ENCODE assay signal across 13 cellular contexts in genomic region chr12:113127791-113128199, GRCh38. TPM values are rescaled to one million over a fixed set of nuclear protein-coding genes. Genes with fewer than 3 reads are reported as not detected.
"Had no signal": no experiment of that assay in that cellular context is flagged by ENCODE, and none has a peak within 500 bp of the region (broad histone marks: within the 10 kb centered on the region; RNA-seq: fewer than 3 reads in every experiment).

No MANE protein-coding gene starts in this region.

- H3K4me3 ChIP-seq: cardiac muscle cell, esophagus squamous epithelium, neural progenitor cell, skin epidermis had no signal

- DNase-seq: activated CD4-positive, alpha-beta T cell treated with anti-CD3 and anti-CD28 coated beads, Interleukin-2, amount 50 U/mL, for 1 hour; activated CD4-positive, CD25-positive, alpha-beta regulatory T cell; activated naive CD4-positive, alpha-beta T cell treated with anti-CD3 and anti-CD28 coated beads for 36 hours; activated T-cell treated with anti-CD3 and anti-CD28 coated beads for 4 hours; esophagus squamous epithelium; foreskin fibroblast; mesenchymal stem cell; retina had no signal

- H3K36me3 ChIP-seq: cardiac muscle cell, neural progenitor cell had no signal

- ATAC-seq: left lobe of liver had no signal

- H3K27ac ChIP-seq: cardiac muscle cell, esophagus squamous epithelium, neural progenitor cell, skin epidermis had no signal

- H3K27me3 ChIP-seq: cardiac muscle cell, neural progenitor cell had no signal

- H3K9ac ChIP-seq: neural progenitor cell had no signal

- H3K4me1 ChIP-seq: neural progenitor cell had no signal

- H3K9me3 ChIP-seq: esophagus squamous epithelium had no signal

RNA-seq across cellular contexts. Expression of gene RASAL1, which starts 7.8 kb away (rescaled TPM):
- total RNA-seq: subcutaneous adipose tissue had no signal

RNA-seq across cellular contexts. Expression of gene CFAP73, which starts 21.7 kb away (rescaled TPM):
- total RNA-seq: cardiac muscle cell, left lobe of liver, subcutaneous adipose tissue had no signal
- polyA plus RNA-seq: cardiac muscle cell had no signal
